Comparison of ENCODE assay signal across 8 cellular contexts in genomic region chr21:31866077-31866511, GRCh38. TPM values are rescaled to one million over a fixed set of nuclear protein-coding genes. Genes with fewer than 3 reads are reported as not detected.
A peak's percentile ranks its signal among the peaks of the same experiment; 100 is the strongest.
DNase-seq lines count a peak whose midpoint lies in the region; ATAC-seq and TF ChIP-seq lines count a peak whose summit lies in the region.

No MANE protein-coding gene starts in this region.

- TF ChIP-seq CTCF in foreskin keratinocyte (conservative IDR thresholded peaks at IDR 0.05) (peak; percentile 82), testis (IDR thresholded peaks at IDR 0.05) (peak; percentile 74 to 94 (median 87))

- H3K4me1 ChIP-seq in foreskin keratinocyte: no peaks in the 10 kb centered on the region
- no peaks in the 10 kb centered on the region for H3K4me1 ChIP-seq in testis

- H3K4me3 ChIP-seq in testis: no peak overlapping the region

- H3K27me3 ChIP-seq in foreskin keratinocyte: peaks cover 20% of the 10 kb centered on the region
- no peaks in the 10 kb centered on the region for H3K27me3 ChIP-seq in testis

- H3K36me3 ChIP-seq in testis (ENCODE audit: low read depth, missing control alignments): no peaks in the 10 kb centered on the region

- DNase-seq in SKM-1 treated with dmso at 0.1 percent for 144 hours (lab: John Stamatoyannopoulos, UW; ENCODE audit: unreplicated experiment) (peak; percentile 51), SKM-1 (lab: John Stamatoyannopoulos, UW; ENCODE audit: unreplicated experiment) (no peak), LoVo (ENCODE audit: low spot score) (peak; percentile 70), RPMI7951 (ENCODE audit: low read depth) (peak; percentile 60), foreskin keratinocyte (peak; percentile 11 to 43), occipital lobe (lab: John Stamatoyannopoulos, UW) (peak; percentile 72), testis (peak; percentile 95)
- peak; percentile 51 for DNase-seq in activated T-helper 9 cell treated with anti-CD3 and anti-CD28 coated beads, Interleukin-2, amount 50 U/mL, for 16 hours (ENCODE audit: low read depth)

- no peak overlapping the region for H3K27ac ChIP-seq in foreskin keratinocyte
- no peak overlapping the region for H3K27ac ChIP-seq in testis

- H3K9me3 ChIP-seq in testis: no peaks in the 10 kb centered on the region

- intact Hi-C loops in testis (cut with DNase I; ENCODE audit: low total_unique reads): loop anchor here (10.0 kb wide), 1 partner anchor 389 kb away; no protein-coding TSS in a partner anchor

- no peak for TF ChIP-seq POLR2A in testis (IDR thresholded peaks at IDR 0.05)

- 15 to 18% methylated on average over 12 to 15 of the region's 15 CpGs for WGBS in testis, 2 donors

- peak; percentile 89 for ATAC-seq in foreskin keratinocyte

RNA-seq across cellular contexts. Expression of gene HUNK, which starts 6.7 kb away (rescaled TPM):
- total RNA-seq in RPMI7951 (2014; rRNA removed; shearing (Covaris generic)): 0.20 and 0.48 TPM in 2 replicates
- total RNA-seq in foreskin keratinocyte (0.17 and 0.42 TPM in 2 replicates), occipital lobe (9.4 TPM), testis (1 to 10 TPM; 6.8 to 7.6 TPM)
- polyA plus RNA-seq in foreskin keratinocyte (0.06 and 0.22 TPM in 2 replicates), testis (ENCODE audit: insufficient read depth, low read depth, low replicate concordance) (2.1 TPM)
